ENCODE assay signal across 8 cellular contexts in the genomic region with DNA sequence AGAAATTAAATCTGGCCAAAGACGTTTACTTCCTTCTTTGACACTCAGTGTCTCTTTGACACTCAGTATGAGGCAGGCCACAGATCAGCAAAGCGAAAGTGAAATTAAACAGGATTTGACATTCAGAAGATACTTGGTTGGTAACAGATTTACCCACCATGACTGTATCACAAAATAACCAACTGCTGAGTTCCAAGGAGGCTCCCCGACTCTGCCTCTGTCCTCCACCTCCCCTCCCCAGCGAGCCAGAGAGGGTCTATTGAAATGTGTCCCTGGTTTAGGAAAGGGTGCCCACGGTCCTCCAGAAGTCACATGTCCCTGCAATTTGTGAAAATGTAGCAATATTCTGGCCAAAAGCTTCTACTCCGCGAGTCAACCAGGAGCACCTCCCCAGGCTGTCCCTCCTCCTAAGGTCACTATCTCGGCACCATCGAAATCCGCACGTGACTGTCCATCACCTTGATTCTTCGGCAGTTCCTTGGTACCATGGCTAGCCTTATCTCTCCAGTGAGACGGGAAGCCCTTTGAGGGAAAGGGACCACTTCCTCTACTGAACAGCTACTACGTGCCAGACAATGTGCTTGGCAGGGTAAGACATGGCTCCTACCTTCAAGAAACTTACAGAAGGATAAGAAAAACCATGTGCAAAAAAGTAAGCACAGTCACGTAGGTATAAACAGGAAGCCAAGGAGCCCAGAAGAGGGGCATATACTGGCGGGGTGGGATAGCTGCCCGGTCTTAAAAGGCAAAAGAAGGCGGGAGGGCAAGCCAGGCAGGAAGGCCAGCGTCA. TPM values are rescaled to one million over a fixed set of nuclear protein-coding genes. Genes with fewer than 3 reads are reported as not detected.
DNase-seq lines count a peak whose midpoint lies in the region; ATAC-seq and TF ChIP-seq lines count a peak whose summit lies in the region.

No MANE protein-coding gene starts in this region.

- WGBS in HUES64 = 73% methylated on average over 19 of the region's 19 CpGs
- 31 to 34% methylated on average over 19 of the region's 19 CpGs for WGBS in upper lobe of left lung, 2 donors

- ATAC-seq in GM21367 (IDR thresholded peaks at IDR 0.05; ENCODE audit: unreplicated experiment) (peak; percentile 38), natural killer cell (peak; percentile 53 to 78 (median 54)), upper lobe of left lung (ENCODE audit: low FRiP score in 2 of 2) (peak; percentile 43 to 56)

- peak overlapping the region; percentile 98 for H3K27ac Mint-ChIP-seq in natural killer cell

- no peaks in the 10 kb centered on the region for H3K27me3 Mint-ChIP-seq in natural killer cell (ENCODE audit: low read depth in 2 of 2)

- H3K36me3 Mint-ChIP-seq in natural killer cell = no peaks in the 10 kb centered on the region

- peaks cover 6% of the 10 kb centered on the region; the same call in 1 of the 2 replicates for H3K4me1 ChIP-seq in HUES64 (ENCODE audit: insufficient read depth, low read length)
- peaks cover 20 to 42% (median 30%) of the 10 kb centered on the region in 4 donors for H3K4me1 ChIP-seq in upper lobe of left lung

- TF ChIP-seq POLR2A in upper lobe of left lung (IDR thresholded peaks at IDR 0.05) = peak in 1 of 4 donors; percentile 16

- H3K36me3 ChIP-seq in HUES64 (ENCODE audit: insufficient read depth, low read length) = no peaks in the 10 kb centered on the region
- no peaks in the 10 kb centered on the region for H3K36me3 ChIP-seq in upper lobe of left lung

- no peak for TF ChIP-seq EP300 in upper lobe of left lung (IDR thresholded peaks at IDR 0.05)

- H3K27me3 ChIP-seq in HUES64 (ENCODE audit: insufficient read depth, low read length) (peaks cover 32% of the 10 kb centered on the region), upper lobe of left lung (no peaks in the 10 kb centered on the region)

- H3K9me3 ChIP-seq in HUES64 (ENCODE audit: insufficient read depth, low read depth, low read length) (no peaks in the 10 kb centered on the region), upper lobe of left lung (no peaks in the 10 kb centered on the region)

- peak overlapping the region; percentile 37; the same call in 1 of the 2 replicates for H3K9ac ChIP-seq in HUES64 (ENCODE audit: low read depth, low read length)

- H3K27ac ChIP-seq in HUES64 (ENCODE audit: low read depth, low read length) (no peak overlapping the region; the same call in 1 of the 2 replicates), upper lobe of left lung (peak overlapping the region; percentile 89 to 96 (median 95))

- peak; percentile 63 for DNase-seq in DMS153 (lab: John Stamatoyannopoulos, UW)
- peak; percentile 33 to 43 for DNase-seq in activated CD4-positive, alpha-beta T cell treated with anti-CD3 and anti-CD28 coated beads, Interleukin-2, amount 50 U/mL, for 48 hours
- DNase-seq in epithelial cell of esophagus (ENCODE audit: low read depth) = no peak
- peak; percentile 40 for DNase-seq in natural killer cell
- no peak for DNase-seq in upper lobe of left lung
- no peak for DNase-seq in middle frontal gyrus (ENCODE audit: extremely low spot score, low spot score)

- peak overlapping the region; percentile 87 for H3K4me3 ChIP-seq in HUES64 (ENCODE audit: low read length)
- H3K4me3 ChIP-seq in epithelial cell of esophagus (ENCODE audit: low read length) = peak overlapping the region; percentile 48
- peak overlapping the region; percentile 62 to 89 (median 88) for H3K4me3 ChIP-seq in upper lobe of left lung

- H3K4me3 Mint-ChIP-seq in natural killer cell = peak overlapping the region; percentile 99

- intact Hi-C loops in natural killer cell (cut with micrococcal nuclease) = loop anchor here (1.0 to 5.0 kb wide), 4 partner anchors 39 to 311 kb away; partner anchors contain the start of genes BRCA2, PDS5B and ZAR1L

- no peaks in the 10 kb centered on the region for H3K9me3 Mint-ChIP-seq in natural killer cell

- H3K4me1 Mint-ChIP-seq in natural killer cell = peaks cover 44 to 54% of the 10 kb centered on the region in 2 donors

- TF ChIP-seq CTCF in epithelial cell of esophagus (IDR thresholded peaks at IDR 0.05; ENCODE audit: insufficient read depth, low read depth, low read length, missing control alignments) (no peak), natural killer cell (IDR thresholded peaks at IDR 0.05) (no peak), upper lobe of left lung (IDR thresholded peaks at IDR 0.05) (no peak)

RNA-seq across cellular contexts. Expression of gene N4BP2L1, which starts 1.5 kb away (rescaled TPM):
- 1.3 TPM for polyA plus RNA-seq in HUES64 (2013, experiment 1 of 2)
- 2.7 TPM for polyA plus RNA-seq in HUES64 (2013, experiment 2 of 2)
- total RNA-seq in natural killer cell (10 to 100 TPM; 52.1 to 82.9 (median 75.4) TPM), upper lobe of left lung (10 to 100 TPM; 15.0 to 46.3 (median 25.2) TPM)

Comparison
In these comparisons a context has a peak if more than half of its experiments do, and no peak if none do; other contexts are left out.
1. DNase-seq: peak in DMS153 (single experiment), activated CD4-positive, alpha-beta T cell treated with anti-CD3 and anti-CD28 coated beads, Interleukin-2, amount 50 U/mL, for 48 hours (2 of 2) and natural killer cell (single experiment); none in epithelial cell of esophagus (single experiment), upper lobe of left lung (0 of 2) and middle frontal gyrus (single experiment).
2. Peak in every context shown above with its lines, with median percentiles within 50 percentile points of each other: ATAC-seq and H3K4me3 ChIP-seq.